In the genomic region with DNA sequence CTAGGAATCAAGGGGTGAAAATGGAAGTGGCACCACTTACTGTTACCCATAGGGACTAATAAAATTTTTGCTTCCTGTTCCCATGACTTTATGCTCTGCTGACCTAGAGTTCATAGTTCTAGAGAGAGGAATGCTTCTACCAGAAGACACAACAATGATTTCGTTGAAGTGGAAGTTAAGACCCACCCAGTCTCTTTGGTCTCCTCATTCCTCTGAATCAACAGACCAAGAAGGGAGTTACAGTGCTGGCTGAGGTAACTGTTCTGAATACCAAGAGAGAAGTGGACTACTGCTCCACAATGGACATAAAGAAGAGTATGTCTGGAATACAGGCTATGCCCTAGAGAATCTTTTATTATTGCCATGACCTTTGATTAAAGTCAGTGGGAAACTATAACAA, we compare ENCODE assay signal across 36 cellular contexts. TPM values are rescaled to one million over a fixed set of nuclear protein-coding genes. Genes with fewer than 3 reads are reported as not detected.
DNase-seq lines count a peak whose midpoint lies in the region; ATAC-seq, FAIRE-seq and TF ChIP-seq lines count a peak whose summit lies in the region.
"Had no signal": no experiment of that assay in that cellular context is flagged by ENCODE, and none has a peak within 500 bp of the region (broad histone marks: within the 10 kb centered on the region; RNA-seq: fewer than 3 reads in every experiment).

No MANE protein-coding gene starts in this region.

- H3K4me1 ChIP-seq in small intestine (ENCODE audit: control insufficient read depth in 2 of 2, insufficient read depth in 1 of 2, low read depth in 1 of 2, low read length in 1 of 2) (peaks cover 0 to 2% of the 10 kb centered on the region in 2 donors), ovary (ENCODE audit: insufficient read depth) (no peaks in the 10 kb centered on the region)
- H3K4me1 ChIP-seq: pancreas, uterus had no signal

- no peak for FAIRE-seq in small intestine (lab: Jason Lieb, UNC)
- FAIRE-seq: pancreas had no signal

- no peak overlapping the region for H3K27ac ChIP-seq in small intestine (ENCODE audit: low read depth in 1 of 2, low read length in 1 of 2)
- H3K27ac ChIP-seq in ovary: no peak overlapping the region
- H3K27ac ChIP-seq: cardiac muscle cell, epithelial cell of prostate, GM23248, pancreas, Peyer's patch, thoracic aorta, uterus had no signal

- H3K36me3 Mint-ChIP-seq in central memory CD8-positive, alpha-beta T cell (ENCODE audit: insufficient read depth): no peaks in the 10 kb centered on the region

- no peak for TF ChIP-seq POLR2A in ovary (IDR thresholded peaks at IDR 0.05)

- H3K27me3 ChIP-seq in small intestine (ENCODE audit: control insufficient read depth in 2 of 2, insufficient read depth in 2 of 2, low read length in 2 of 2) (no peaks in the 10 kb centered on the region), ovary (no peaks in the 10 kb centered on the region)
- H3K27me3 ChIP-seq: cardiac muscle cell, pancreas, Peyer's patch, uterus had no signal

- ATAC-seq in central memory CD8-positive, alpha-beta T cell (replicated peaks; ENCODE audit: extremely low read depth, poor library complexity, severe bottlenecking): no peak
- ATAC-seq in GM21723 (IDR thresholded peaks at IDR 0.05; ENCODE audit: unreplicated experiment): no peak
- ATAC-seq: pancreas had no signal

- H3K27me3 Mint-ChIP-seq in central memory CD8-positive, alpha-beta T cell: no peaks in the 10 kb centered on the region
- H3K27me3 Mint-ChIP-seq: activated CD4-positive, alpha-beta T cell treated with anti-CD3 and anti-CD28 coated beads, Interleukin-2, amount 10 ng/mL, durations not matched to agents 24 days and 14 days; activated naive CD8-positive, alpha-beta T cell treated with anti-CD3 and anti-CD28 coated beads for 36 hours; activated T-cell treated with anti-CD3 and anti-CD28 coated beads, Interleukin-2, amount 50 U/mL, for 24 hours; stimulated activated naive CD8-positive, alpha-beta T cell treated with anti-CD3 and anti-CD28 coated beads, Interleukin-15, Interleukin-2, amounts not matched to agents 100 ng/mL and 50 ng/mL, for 24 hours had no signal

- H3K36me3 ChIP-seq in small intestine (ENCODE audit: control insufficient read depth in 2 of 2, insufficient read depth in 2 of 2, low read length in 2 of 2): no peaks in the 10 kb centered on the region
- no peaks in the 10 kb centered on the region for H3K36me3 ChIP-seq in ovary
- H3K36me3 ChIP-seq: cardiac muscle cell, pancreas, Peyer's patch, thoracic aorta, uterus had no signal

- peaks cover 6% of the 10 kb centered on the region for H3K9me3 Mint-ChIP-seq in central memory CD8-positive, alpha-beta T cell
- H3K9me3 Mint-ChIP-seq: HFFc6, nephron progenitor cell had no signal

- H3K4me3 Mint-ChIP-seq in central memory CD8-positive, alpha-beta T cell: no peak overlapping the region
- H3K4me3 Mint-ChIP-seq: activated CD4-positive, alpha-beta T cell treated with anti-CD3 and anti-CD28 coated beads, Interleukin-2, amount 10 ng/mL, durations not matched to agents 24 days and 14 days; activated naive CD8-positive, alpha-beta T cell treated with anti-CD3 and anti-CD28 coated beads for 36 hours; activated T-cell treated with anti-CD3 and anti-CD28 coated beads, Interleukin-2, amount 50 U/mL, for 24 hours; HFFc6; nephron progenitor cell; stimulated activated naive CD8-positive, alpha-beta T cell treated with anti-CD3 and anti-CD28 coated beads, Interleukin-15, Interleukin-2, amounts not matched to agents 100 ng/mL and 50 ng/mL, for 24 hours had no signal

- peaks cover 35% of the 10 kb centered on the region for H3K4me1 Mint-ChIP-seq in central memory CD8-positive, alpha-beta T cell

- 33 to 54% (median 41%) methylated on average over 1 of the region's 1 CpG for WGBS in small intestine, 3 donors
- 39 to 52% (median 42%) methylated on average over 1 of the region's 1 CpG for WGBS in ovary, 3 donors

- TF ChIP-seq EP300 in ovary (IDR thresholded peaks at IDR 0.05): no peak

- TF ChIP-seq CTCF in ovary (IDR thresholded peaks at IDR 0.05): no peak

- H3K9me3 ChIP-seq in small intestine (ENCODE audit: control insufficient read depth, low read depth) (no peaks in the 10 kb centered on the region), ovary (no peaks in the 10 kb centered on the region)
- H3K9me3 ChIP-seq: pancreas, Peyer's patch, thoracic aorta, uterus had no signal

- intact Hi-C loops in ovary (cut with DNase I): no loop called here

- H3K4me3 ChIP-seq in small intestine (ENCODE audit: low read depth in 1 of 2, low read length in 2 of 2): no peak overlapping the region
- no peak overlapping the region for H3K4me3 ChIP-seq in ovary
- H3K4me3 ChIP-seq: cardiac muscle cell, GM23248, lung, pancreas, Peyer's patch, thoracic aorta, uterus had no signal

- DNase-seq in HT-29 (ENCODE audit: low spot score): peak; percentile 48
- DNase-seq in central memory CD8-positive, alpha-beta T cell (ENCODE audit: low spot score in 2 of 2): no peak
- DNase-seq in kidney tubule cell (ENCODE audit: low spot score): peak; percentile 97
- DNase-seq in small intestine: peak; percentile 29
- DNase-seq in activated CD8-positive, alpha-beta memory T cell treated with anti-CD3 and anti-CD28 coated beads for 24 hours: no peak
- DNase-seq in ovary: no peak
- DNase-seq: activated CD4-positive, alpha-beta T cell treated with anti-CD3 and anti-CD28 coated beads, Interleukin-2, amount 10 ng/mL, durations not matched to agents 24 days and 14 days; activated gamma-delta T cell; activated naive CD8-positive, alpha-beta T cell treated with anti-CD3 and anti-CD28 coated beads for 36 hours; activated T-cell treated with anti-CD3 and anti-CD28 coated beads, Interleukin-2, amount 50 U/mL, for 24 hours; aorta; COR-L47; cortex of kidney; DND-41; effector memory CD4-positive, alpha-beta T cell; GF-D8; glutamatergic neuron; GM23248; HFFc6; IMR-90; NCI-H1048; NCI-H2107; NCI-H748 treated with DMSO at 0.1 percent for 48 hours; nephron progenitor cell; pancreas; Peyer's patch; stimulated activated CD8-positive, alpha-beta memory T cell treated with anti-CD3 and anti-CD28 coated beads, Interleukin-4, amount 100 ng/mL, for 48 hours; SW 1271; T-helper 9 cell; uterus had no signal

- peak overlapping the region; percentile 66 for H3K27ac Mint-ChIP-seq in central memory CD8-positive, alpha-beta T cell (ENCODE audit: low read depth)
- H3K27ac Mint-ChIP-seq: activated CD4-positive, alpha-beta T cell treated with anti-CD3 and anti-CD28 coated beads, Interleukin-2, amount 10 ng/mL, durations not matched to agents 24 days and 14 days; activated naive CD8-positive, alpha-beta T cell treated with anti-CD3 and anti-CD28 coated beads for 36 hours; activated T-cell treated with anti-CD3 and anti-CD28 coated beads, Interleukin-2, amount 50 U/mL, for 24 hours; HFFc6; nephron progenitor cell; stimulated activated naive CD8-positive, alpha-beta T cell treated with anti-CD3 and anti-CD28 coated beads, Interleukin-15, Interleukin-2, amounts not matched to agents 100 ng/mL and 50 ng/mL, for 24 hours had no signal

RNA-seq across cellular contexts. Expression of a gene that starts 23.5 kb away (rescaled TPM):
- total RNA-seq in HT-29 (2014; rRNA removed; shearing (Covaris generic)): 55.1 and 67.1 TPM in 2 replicates
- polyA plus RNA-seq in small intestine: 10 to 100 TPM; 12.2 to 12.3 (median 12.3) TPM
- total RNA-seq in ovary: 10 to 100 TPM; 10.1 to 23.6 (median 20.2) TPM
- 10 to 100 TPM in 1 of 2 donors, 1 to 10 TPM in 1; 7.4 to 15.4 TPM for polyA plus RNA-seq in ovary

Comparison
In these comparisons a context has a peak if more than half of its experiments do, and no peak if none do; other contexts are left out.
1. DNase-seq: peak in HT-29 (single experiment), kidney tubule cell (single experiment) and small intestine (single experiment); none in central memory CD8-positive, alpha-beta T cell (0 of 2), activated CD8-positive, alpha-beta memory T cell treated with anti-CD3 and anti-CD28 coated beads for 24 hours (single experiment) and ovary (0 of 5).